ENCODE assay signal across 17 cellular contexts in the genomic region with DNA sequence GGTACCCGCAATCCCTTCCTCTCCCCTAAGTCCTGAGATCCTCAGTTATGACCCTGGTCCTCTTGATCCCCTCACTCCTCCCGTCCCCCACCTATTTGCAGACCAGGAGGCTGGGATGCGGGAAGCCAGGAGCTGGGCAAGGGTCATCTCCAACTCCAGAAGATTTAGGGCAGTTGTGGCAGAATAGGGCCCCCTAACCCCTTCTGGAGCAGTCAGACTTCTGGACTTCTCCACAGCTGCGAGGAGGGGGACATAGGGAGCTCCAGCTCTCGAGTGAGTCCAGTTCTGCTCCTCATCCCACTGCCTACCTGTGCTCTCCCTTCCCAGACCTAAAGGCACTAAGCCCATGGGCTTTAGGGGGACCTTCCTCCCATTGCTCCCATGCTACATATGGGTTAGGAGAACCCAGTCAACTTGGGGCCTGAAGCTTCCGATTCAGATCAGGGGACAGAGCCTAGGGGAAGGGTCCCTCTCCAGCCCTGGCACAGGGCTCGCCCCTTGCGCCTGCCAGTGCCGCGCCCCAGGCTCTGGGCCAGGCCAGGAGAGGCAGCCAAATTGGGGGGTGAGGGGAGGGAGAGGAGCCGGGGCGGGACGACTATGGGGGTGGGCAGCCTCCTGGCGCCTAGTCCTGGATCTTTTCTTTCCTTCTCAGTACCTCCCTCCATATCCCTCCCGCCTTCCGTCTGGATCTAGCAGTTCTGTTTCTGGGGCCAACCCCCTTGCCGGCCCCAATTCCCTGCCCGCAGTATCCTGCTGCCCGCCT. TPM values are rescaled to one million over a fixed set of nuclear protein-coding genes. Genes with fewer than 3 reads are reported as not detected.
DNase-seq lines count a peak whose midpoint lies in the region; ATAC-seq, FAIRE-seq and TF ChIP-seq lines count a peak whose summit lies in the region.
"Had no signal": no experiment of that assay in that cellular context is flagged by ENCODE, and none has a peak within 500 bp of the region (broad histone marks: within the 10 kb centered on the region; RNA-seq: fewer than 3 reads in every experiment).

No MANE protein-coding gene starts in this region.

- H3K36me3 ChIP-seq in duodenal mucosa (ENCODE audit: control insufficient read depth in 1 of 2, insufficient read depth in 2 of 2, low read length in 2 of 2) (peaks cover 11 to 25% of the 10 kb centered on the region in 2 donors), gastrocnemius medialis (peaks cover 0 to 28% of the 10 kb centered on the region in 2 donors)

- DNase-seq in A549 (ENCODE audit: low read depth in 1 of 2, low spot score in 1 of 2): no peak
- DNase-seq in HT1080 (ENCODE audit: low read depth): peak; percentile 53
- no peak for DNase-seq in mesothelial cell of epicardium (ENCODE audit: low spot score in 2 of 2, unreplicated experiment in 2 of 2)
- DNase-seq in anterior cingulate cortex (lab: John Stamatoyannopoulos, UW): no peak
- DNase-seq in CD1c-positive myeloid dendritic cell (ENCODE audit: extremely low spot score): no peak
- no peak for DNase-seq in gastrocnemius medialis
- DNase-seq in GM13976 (ENCODE audit: low spot score): no peak
- DNase-seq: NCI-H2081; OCI-M1; stimulated activated CD4-positive, alpha-beta T cell treated with anti-CD3 and anti-CD28 coated beads, Interleukin-2, amount 100 ng/mL, for 24 hours; stimulated activated naive CD4-positive, alpha-beta T cell treated with Interleukin-2 at 50 U/mL for 16 hours had no signal

- H3K9me3 ChIP-seq in A549 (no peaks in the 10 kb centered on the region), duodenal mucosa (ENCODE audit: control insufficient read depth in 1 of 2, low read length in 2 of 2) (no peaks in the 10 kb centered on the region), gastrocnemius medialis (no peaks in the 10 kb centered on the region)

- H3K4me3 ChIP-seq in A549 (no peak overlapping the region), duodenal mucosa (ENCODE audit: low read depth in 1 of 2, low read length in 2 of 2) (peak overlapping the region; percentile 57 to 58), gastrocnemius medialis (no peak overlapping the region)

- TF ChIP-seq EP300 in A549 (IDR thresholded peaks at IDR 0.05): no peak

- WGBS in A549 (ENCODE audit: missing lambda C conversion rate): 93% methylated on average over 17 of the region's 19 CpGs

- H3K9me3 Mint-ChIP-seq in mesothelial cell of epicardium: no peaks in the 10 kb centered on the region
- H3K9me3 Mint-ChIP-seq: T-helper 2 cell treated with Interferon-gamma antibody and Interleukin-4, amounts not matched to agents 5 μg/mL and 100 μg/mL, for 36 hours had no signal

- CTCF ChIA-PET in A549 (lab: Yijun Ruan, JAX): interaction anchor here (0.6 to 2.1 kb wide), 6 partner anchors 9 to 221 kb away, joined by 3 to 8 read pairs (median 4); partner anchors contain the start of genes BECN1, CNTD1, COA3 and VPS25

- H3K27ac ChIP-seq in A549: peak overlapping the region in 1 of 2 experiments; percentile 75; a peak in 3 of 6 replicates
- H3K27ac ChIP-seq in duodenal mucosa (ENCODE audit: low read depth, low read length): no peak overlapping the region
- no peak overlapping the region for H3K27ac ChIP-seq in gastrocnemius medialis

- ATAC-seq in A549 (peak; percentile 3 to 10; a peak in 3 of 6 replicates), gastrocnemius medialis (no peak)

- peak overlapping the region; percentile 60 for H3K4me3 Mint-ChIP-seq in mesothelial cell of epicardium
- H3K4me3 Mint-ChIP-seq: T-helper 2 cell treated with Interferon-gamma antibody and Interleukin-4, amounts not matched to agents 5 μg/mL and 100 μg/mL, for 36 hours had no signal

- TF ChIP-seq RAD21 in A549 (conservative IDR thresholded peaks at IDR 0.05 in 1 of 2, IDR thresholded peaks at IDR 0.05 in 1 of 2): no peak

- FAIRE-seq in A549 (lab: Jason Lieb, UNC): no peak
- FAIRE-seq: A204.1, keratinocyte had no signal

- peaks cover 7% of the 10 kb centered on the region for H3K36me3 Mint-ChIP-seq in mesothelial cell of epicardium

- no peak overlapping the region for H3K27ac Mint-ChIP-seq in mesothelial cell of epicardium
- H3K27ac Mint-ChIP-seq: activated naive CD8-positive, alpha-beta T cell; T-helper 2 cell treated with Interferon-gamma antibody and Interleukin-4, amounts not matched to agents 5 μg/mL and 100 μg/mL, for 36 hours had no signal

- no peak for TF ChIP-seq POLR2A in A549 (IDR thresholded peaks at IDR 0.05; ENCODE audit: low read length)
- TF ChIP-seq POLR2A in gastrocnemius medialis (IDR thresholded peaks at IDR 0.05): no peak

- H3K4me1 Mint-ChIP-seq in mesothelial cell of epicardium: peaks cover 6% of the 10 kb centered on the region

- H3K9ac ChIP-seq in duodenal mucosa (ENCODE audit: low read depth in 1 of 2, low read length in 2 of 2): peak overlapping the region; percentile 22 to 63

- intact Hi-C loops in gastrocnemius medialis (cut with DNase I; ENCODE audit: low total_unique reads): no loop called here

- no peak overlapping the region for H3K4me2 ChIP-seq in A549

- TF ChIP-seq CTCF in A549 (IDR thresholded peaks at IDR 0.05) (no peak), mesothelial cell of epicardium (IDR thresholded peaks at IDR 0.05; ENCODE audit: unreplicated experiment) (no peak), gastrocnemius medialis (IDR thresholded peaks at IDR 0.05 in 4 of 5, conservative IDR thresholded peaks at IDR 0.05 in 1 of 5) (no peak), GM13976 (IDR thresholded peaks at IDR 0.05; ENCODE audit: borderline replicate concordance, control extremely low read depth, extremely low read depth, insufficient read depth, missing control alignments) (no peak)

- in situ Hi-C loops in gastrocnemius medialis (cut with MboI; ENCODE audit: low sequenced_read_pairs in 4 of 4): no loop called here
- in situ Hi-C loops in GM13976 (cut with MboI; ENCODE audit: low sequenced_read_pairs, unreplicated experiment): no loop called here

- peaks cover 50% of the 10 kb centered on the region for H3K27me3 Mint-ChIP-seq in mesothelial cell of epicardium (ENCODE audit: low read depth)

- H3K4me1 ChIP-seq in A549: peaks cover 30% of the 10 kb centered on the region
- peaks cover 16 to 18% of the 10 kb centered on the region in 2 donors for H3K4me1 ChIP-seq in duodenal mucosa (ENCODE audit: control insufficient read depth in 1 of 2, insufficient read depth in 2 of 2, low read length in 2 of 2)
- peaks cover 0 to 5% of the 10 kb centered on the region in 2 donors for H3K4me1 ChIP-seq in gastrocnemius medialis

- H3K27me3 ChIP-seq in duodenal mucosa (ENCODE audit: control insufficient read depth in 1 of 2, insufficient read depth in 2 of 2, low read length in 2 of 2): peaks cover 31 to 33% of the 10 kb centered on the region in 2 donors
- H3K27me3 ChIP-seq in gastrocnemius medialis: peaks cover 59 to 64% (median 63%) of the 10 kb centered on the region in 3 donors

- POLR2A ChIA-PET in A549 (lab: Yijun Ruan, JAX): interaction anchor here (0.6 to 1.5 kb wide), 3 partner anchors 8 to 81 kb away, joined by 3 to 8 read pairs (median 5); partner anchors contain the start of genes BECN1 and VPS25

RNA-seq across cellular contexts. Expression of gene WNK4, which starts 1.4 kb away (rescaled TPM):
- 1.1 and 1.6 TPM in 2 replicates for polyA plus RNA-seq in A549 (2011; rRNA removed)
- 1.2 TPM in 2 replicates for polyA plus RNA-seq in A549 (2012; cell fraction: cytosol; rRNA removed)
- polyA plus RNA-seq in A549 (2012; cell fraction: nucleus; rRNA removed): 8.6 and 9.8 TPM in 2 replicates
- 1.3 to 1.5 TPM (median 1.5 TPM) in 3 replicates for polyA plus RNA-seq in A549 (2017; fragmentation: RNase III; extraction: RNeasy Plus Mini Kit Qiagen cat#74134 plus additional on column Dnase treatment)
- 1.3 and 1.4 TPM in 2 replicates for polyA minus RNA-seq in A549 (2011; rRNA and poly(A)+ RNA removed)
- 5.7 and 8.9 TPM in 2 replicates for total RNA-seq in HT1080 (2014; rRNA removed; shearing (Covaris generic))
- 11.2 and 12.2 TPM in 2 replicates for polyA plus RNA-seq in HT1080 (2015; cell fraction: cytosol; rRNA removed)
- 43.9 and 55.2 TPM in 2 replicates for polyA plus RNA-seq in HT1080 (2015; cell fraction: nucleus; rRNA removed)
- 1.3 to 1.8 TPM (median 1.7 TPM) in 3 replicates for total RNA-seq in mesothelial cell of epicardium
- not detected for total RNA-seq in gastrocnemius medialis

RNA-seq across cellular contexts. Expression of gene VPS25, which starts 8.6 kb away (rescaled TPM):
- polyA plus RNA-seq in A549 (2011; rRNA removed): 143 and 173 TPM in 2 replicates
- 154 and 190 TPM in 2 replicates for polyA plus RNA-seq in A549 (2012; cell fraction: cytosol; rRNA removed)
- polyA plus RNA-seq in A549 (2012; cell fraction: nucleus; rRNA removed): 126 and 138 TPM in 2 replicates
- polyA plus RNA-seq in A549 (2017; fragmentation: RNase III; extraction: RNeasy Plus Mini Kit Qiagen cat#74134 plus additional on column Dnase treatment): 118 to 132 TPM (median 119 TPM) in 3 replicates
- polyA minus RNA-seq in A549 (2011; rRNA and poly(A)+ RNA removed): 99.5 and 105 TPM in 2 replicates
- total RNA-seq in HT1080 (2014; rRNA removed; shearing (Covaris generic)): 110 and 122 TPM in 2 replicates
- polyA plus RNA-seq in HT1080 (2015; cell fraction: cytosol; rRNA removed): 121 and 125 TPM in 2 replicates
- polyA plus RNA-seq in HT1080 (2015; cell fraction: nucleus; rRNA removed): 96.7 and 103 TPM in 2 replicates
- 59.4 to 65.0 TPM (median 64.9 TPM) in 3 replicates for total RNA-seq in mesothelial cell of epicardium
- total RNA-seq in gastrocnemius medialis: 10 to 100 TPM; 44.8 to 54.6 (median 53.5) TPM

RNA-seq across cellular contexts. Expression of gene COA3, which starts 16.7 kb away (rescaled TPM):
- polyA plus RNA-seq in A549 (2011; rRNA removed): 126 and 170 TPM in 2 replicates
- 183 and 191 TPM in 2 replicates for polyA plus RNA-seq in A549 (2012; cell fraction: cytosol; rRNA removed)
- 85.4 and 99.0 TPM in 2 replicates for polyA plus RNA-seq in A549 (2012; cell fraction: nucleus; rRNA removed)
- polyA plus RNA-seq in A549 (2017; fragmentation: RNase III; extraction: RNeasy Plus Mini Kit Qiagen cat#74134 plus additional on column Dnase treatment): 127 to 131 TPM (median 130 TPM) in 3 replicates
- polyA minus RNA-seq in A549 (2011; rRNA and poly(A)+ RNA removed): 76.1 and 85.5 TPM in 2 replicates
- total RNA-seq in HT1080 (2014; rRNA removed; shearing (Covaris generic)): 65.2 and 97.2 TPM in 2 replicates
- 40.5 and 52.8 TPM in 2 replicates for polyA plus RNA-seq in HT1080 (2015; cell fraction: cytosol; rRNA removed)
- polyA plus RNA-seq in HT1080 (2015; cell fraction: nucleus; rRNA removed): 22.8 and 26.0 TPM in 2 replicates
- total RNA-seq in mesothelial cell of epicardium: 52.4 to 57.4 TPM (median 54.3 TPM) in 3 replicates
- 100 to 1,000 TPM in 1 of 4 donors, 10 to 100 TPM in 3; 76.2 to 104 (median 86.8) TPM for total RNA-seq in gastrocnemius medialis

RNA-seq across cellular contexts. Expression of gene CNTD1, which starts 16.8 kb away (rescaled TPM):
- polyA plus RNA-seq in A549 (2011; rRNA removed) (0.06 and 0.07 TPM in 2 replicates), A549 (2017; fragmentation: RNase III; extraction: RNeasy Plus Mini Kit Qiagen cat#74134 plus additional on column Dnase treatment) (0.10 to 0.47 TPM (median 0.17 TPM) in 3 replicates)
- 0.04 TPM in 2 replicates for polyA plus RNA-seq in A549 (2012; cell fraction: cytosol; rRNA removed)
- not detected in 2 replicates for polyA plus RNA-seq in A549 (2012; cell fraction: nucleus; rRNA removed)
- polyA minus RNA-seq in A549 (2011; rRNA and poly(A)+ RNA removed): not detected in 2 replicates
- total RNA-seq in HT1080 (2014; rRNA removed; shearing (Covaris generic)): 0.13 and 0.27 TPM in 2 replicates
- polyA plus RNA-seq in HT1080 (2015; cell fraction: cytosol; rRNA removed): 0.08 and 0.41 TPM in 2 replicates
- 0.17 TPM in 1 of 2 replicates, not detected in the other for polyA plus RNA-seq in HT1080 (2015; cell fraction: nucleus; rRNA removed)
- total RNA-seq in mesothelial cell of epicardium (0.09 to 0.14 TPM in 2 of 3 replicates, not detected in the other), gastrocnemius medialis (not detected)
- total RNA-seq: activated CD8-positive, alpha-beta memory T cell treated with anti-CD3 and anti-CD28 coated beads for 36 hours had no signal
- polyA plus RNA-seq: keratinocyte had no signal

RNA-seq across cellular contexts. Expression of gene RAMP2, which starts 20.8 kb away (rescaled TPM):
- 0.49 and 1.2 TPM in 2 replicates for polyA plus RNA-seq in A549 (2011; rRNA removed)
- 1.4 and 1.5 TPM in 2 replicates for polyA plus RNA-seq in A549 (2012; cell fraction: cytosol; rRNA removed)
- polyA plus RNA-seq in A549 (2012; cell fraction: nucleus; rRNA removed): 0.58 and 1.4 TPM in 2 replicates
- polyA plus RNA-seq in A549 (2017; fragmentation: RNase III; extraction: RNeasy Plus Mini Kit Qiagen cat#74134 plus additional on column Dnase treatment): 0.30 to 1.0 TPM (median 0.87 TPM) in 3 replicates
- polyA minus RNA-seq in A549 (2011; rRNA and poly(A)+ RNA removed): 0.37 TPM in 1 of 2 replicates, not detected in the other
- 0.40 and 1.4 TPM in 2 replicates for total RNA-seq in HT1080 (2014; rRNA removed; shearing (Covaris generic))
- 0.36 and 0.98 TPM in 2 replicates for polyA plus RNA-seq in HT1080 (2015; cell fraction: cytosol; rRNA removed)
- not detected in 2 replicates for polyA plus RNA-seq in HT1080 (2015; cell fraction: nucleus; rRNA removed)
- 19.5 to 22.3 TPM (median 21.6 TPM) in 3 replicates for total RNA-seq in mesothelial cell of epicardium
- total RNA-seq in gastrocnemius medialis: 10 to 100 TPM; 17.5 to 31.2 (median 20.7) TPM
- total RNA-seq: activated CD8-positive, alpha-beta memory T cell treated with anti-CD3 and anti-CD28 coated beads for 36 hours had no signal
- polyA plus RNA-seq: keratinocyte had no signal

Comparison
In these comparisons a context has a peak if more than half of its experiments do, and no peak if none do; other contexts are left out.
1. ATAC-seq: peak in A549 (2 of 2); none in gastrocnemius medialis (0 of 2).
2. H3K4me3 ChIP-seq: peak in duodenal mucosa (2 of 2); none in A549 (single experiment) and gastrocnemius medialis (0 of 4).